Comparison of ENCODE assay signal across 18 cellular contexts in genomic region chr1:80375662-80376061, GRCh38.
DNase-seq lines count a peak whose midpoint lies in the region; ATAC-seq and TF ChIP-seq lines count a peak whose summit lies in the region.
"Had no signal": no experiment of that assay in that cellular context is flagged by ENCODE, and none has a peak within 500 bp of the region (broad histone marks: within the 10 kb centered on the region; RNA-seq: fewer than 3 reads in every experiment).

No MANE protein-coding gene starts in this region.

- POLR2A ChIA-PET in RWPE1 (lab: Yijun Ruan, JAX; ENCODE audit: low non-redundant PET) = no interaction called here

- no peak for ATAC-seq in stimulated activated naive CD8-positive, alpha-beta T cell treated with anti-CD3 and anti-CD28 coated beads, Interleukin-15, amount 100 ng/mL, for 72 hours
- ATAC-seq: mucosa of descending colon had no signal

- H3K9me3 Mint-ChIP-seq in stimulated activated naive CD8-positive, alpha-beta T cell treated with anti-CD3 and anti-CD28 coated beads, Interleukin-15, amount 100 ng/mL, for 72 hours = peaks cover 4 to 8% of the 10 kb centered on the region in 2 donors

- no peak overlapping the region for H3K27ac Mint-ChIP-seq in stimulated activated naive CD8-positive, alpha-beta T cell treated with anti-CD3 and anti-CD28 coated beads, Interleukin-15, amount 100 ng/mL, for 72 hours
- H3K27ac Mint-ChIP-seq: stimulated activated naive CD8-positive, alpha-beta T cell treated with anti-CD3 and anti-CD28 coated beads, Interleukin-15, Interleukin-2, amounts not matched to agents 100 ng/mL and 50 ng/mL, for 24 hours had no signal

- H3K27me3 Mint-ChIP-seq in stimulated activated naive CD8-positive, alpha-beta T cell treated with anti-CD3 and anti-CD28 coated beads, Interleukin-15, amount 100 ng/mL, for 72 hours = no peaks in the 10 kb centered on the region
- H3K27me3 Mint-ChIP-seq: stimulated activated naive CD8-positive, alpha-beta T cell treated with anti-CD3 and anti-CD28 coated beads, Interleukin-15, Interleukin-2, amounts not matched to agents 100 ng/mL and 50 ng/mL, for 24 hours had no signal

- DNase-seq in GM03348 (ENCODE audit: low spot score) (peak; percentile 73), RWPE1 (ENCODE audit: low spot score) (peak; percentile 71), fibroblast of gingiva (ENCODE audit: low read depth) (peak; percentile 47), renal cortical epithelial cell (ENCODE audit: low read depth) (peak; percentile 68), cerebellar cortex (ENCODE audit: low spot score) (no peak), substantia nigra (lab: John Stamatoyannopoulos, UW) (no peak), HuH-7 (ENCODE audit: low spot score) (no peak)
- DNase-seq in stimulated activated naive CD8-positive, alpha-beta T cell treated with anti-CD3 and anti-CD28 coated beads, Interleukin-15, amount 100 ng/mL, for 72 hours = no peak
- DNase-seq: activated T-cell treated with anti-CD3 and anti-CD28 coated beads for 4 hours; anterior cingulate cortex; COR-L47; mucosa of descending colon; NCI-H1436; NCI-H748 treated with DMSO at 0.1 percent for 48 hours; SHP77 treated with DMSO at 0.1 percent for 48 hours; stimulated activated CD4-positive, alpha-beta T cell treated with anti-CD3 and anti-CD28 coated beads, Interleukin-4, amount 100 ng/mL, for 4 hours had no signal

- no peaks in the 10 kb centered on the region for H3K4me1 Mint-ChIP-seq in stimulated activated naive CD8-positive, alpha-beta T cell treated with anti-CD3 and anti-CD28 coated beads, Interleukin-15, amount 100 ng/mL, for 72 hours

- H3K4me3 Mint-ChIP-seq in stimulated activated naive CD8-positive, alpha-beta T cell treated with anti-CD3 and anti-CD28 coated beads, Interleukin-15, amount 100 ng/mL, for 72 hours = no peak overlapping the region
- H3K4me3 Mint-ChIP-seq: stimulated activated naive CD8-positive, alpha-beta T cell treated with anti-CD3 and anti-CD28 coated beads, Interleukin-15, Interleukin-2, amounts not matched to agents 100 ng/mL and 50 ng/mL, for 24 hours had no signal

- no peak for TF ChIP-seq CTCF in RWPE1 (conservative IDR thresholded peaks at IDR 0.05; ENCODE audit: low read depth)

- H3K27ac ChIP-seq in RWPE1 (no peak overlapping the region), substantia nigra (ENCODE audit: low read depth, low read length, poor library complexity, severe bottlenecking) (no peak overlapping the region)
- H3K27ac ChIP-seq: VCaP had no signal

- CTCF ChIA-PET in RWPE1 (lab: Yijun Ruan, JAX) = interaction anchor here (0.6 to 1.2 kb wide), 2 partner anchors 10 to 642 kb away, joined by 3 to 4 read pairs; no protein-coding TSS in a partner anchor

Comparison
In these comparisons a context has a peak if more than half of its experiments do, and no peak if none do; other contexts are left out.
1. DNase-seq: peak in GM03348 (single experiment), RWPE1 (single experiment), fibroblast of gingiva (single experiment) and renal cortical epithelial cell (single experiment); none in cerebellar cortex (single experiment), substantia nigra (0 of 49), stimulated activated naive CD8-positive, alpha-beta T cell treated with anti-CD3 and anti-CD28 coated beads, Interleukin-15, amount 100 ng/mL, for 72 hours (0 of 2) and HuH-7 (single experiment).